In genomic region chr7:38694326-38694725, GRCh38 we compare ENCODE assay signal across 19 cellular contexts.
"Had no signal": no experiment of that assay in that cellular context is flagged by ENCODE, and none has a peak within 500 bp of the region (broad histone marks: within the 10 kb centered on the region; RNA-seq: fewer than 3 reads in every experiment).

No MANE protein-coding gene starts in this region.

- H3K36me3 ChIP-seq: ascending aorta, colonic mucosa, spleen, tibial nerve had no signal

- H3K36me3 Mint-ChIP-seq: activated naive CD4-positive, alpha-beta T cell treated with anti-CD3 and anti-CD28 coated beads, Interleukin-2, amount 50 U/mL, for 24 hours had no signal

- H3K4me3 Mint-ChIP-seq: activated CD4-positive, alpha-beta T cell treated with anti-CD3 and anti-CD28 coated beads for 36 hours; activated naive CD4-positive, alpha-beta T cell treated with anti-CD3 and anti-CD28 coated beads, Interleukin-2, amount 50 U/mL, for 24 hours; central memory CD8-positive, alpha-beta T cell had no signal

- H3K4me1 ChIP-seq: ascending aorta, colonic mucosa, foreskin keratinocyte, spleen, tibial nerve had no signal

- H3K4me1 Mint-ChIP-seq: activated CD4-positive, alpha-beta T cell treated with anti-CD3 and anti-CD28 coated beads for 36 hours; activated naive CD4-positive, alpha-beta T cell treated with anti-CD3 and anti-CD28 coated beads, Interleukin-2, amount 50 U/mL, for 24 hours; central memory CD8-positive, alpha-beta T cell had no signal

- H3K27ac ChIP-seq: ascending aorta, colonic mucosa, foreskin keratinocyte, spleen, tibial nerve had no signal

- H3K4me3 ChIP-seq: ascending aorta, colonic mucosa, lung, spleen, tibial nerve had no signal

- H3K9me3 Mint-ChIP-seq: central memory CD8-positive, alpha-beta T cell had no signal

- H3K27me3 ChIP-seq: ascending aorta, colonic mucosa, foreskin keratinocyte, spleen, tibial nerve had no signal

- H3K9me3 ChIP-seq: ascending aorta, colonic mucosa had no signal

- ATAC-seq: activated CD4-positive, alpha-beta T cell treated with anti-CD3 and anti-CD28 coated beads for 36 hours; foreskin keratinocyte; stimulated activated naive CD8-positive, alpha-beta T cell treated with anti-CD3 and anti-CD28 coated beads, Interleukin-15, Interleukin-2, amounts not matched to agents 100 U/mL and 50 U/mL, for 24 hours had no signal

- DNase-seq: activated CD4-positive, alpha-beta T cell treated with anti-CD3 and anti-CD28 coated beads for 36 hours; activated CD4-positive, alpha-beta T cell treated with anti-CD3 and anti-CD28 coated beads, Interleukin-2, amount 50 U/mL, for 48 hours; activated gamma-delta T cell; colonic mucosa; foreskin keratinocyte; glutamatergic neuron; midbrain; occipital lobe; retina; spleen; stimulated activated CD4-positive, alpha-beta T cell treated with anti-CD3 and anti-CD28 coated beads, Interleukin-4, amount 100 ng/mL, for 4 hours; stimulated activated naive CD8-positive, alpha-beta T cell treated with anti-CD3 and anti-CD28 coated beads, Interleukin-15, Interleukin-2, amounts not matched to agents 100 U/mL and 50 U/mL, for 24 hours; substantia nigra; T-helper 9 cell had no signal

- H3K27ac Mint-ChIP-seq: activated CD4-positive, alpha-beta T cell treated with anti-CD3 and anti-CD28 coated beads for 36 hours; activated naive CD4-positive, alpha-beta T cell treated with anti-CD3 and anti-CD28 coated beads, Interleukin-2, amount 50 U/mL, for 24 hours had no signal
